1 cellular context compared by ENCODE assay signal in genomic region chr19:13761423-13761822, GRCh38.
TF ChIP-seq lines count a peak whose summit lies in the region.

No MANE protein-coding gene starts in this region.

TF ChIP-seq in K562, 482 proteins besides CTCF, POLR2A, EP300 and RAD21:
- TF ChIP-seq OTX1 (CRISPR knock-in tag; IDR thresholded peaks at IDR 0.05) (no peak), ZNF121 (CRISPR knock-in tag; conservative IDR thresholded peaks at IDR 0.05) (peak; percentile 99), RBBP5 (IDR thresholded peaks at IDR 0.05; ENCODE audit: borderline replicate concordance, insufficient read depth, low read length, poor library complexity, severe bottlenecking) (no peak), ZNF57 (CRISPR knock-in tag; IDR thresholded peaks at IDR 0.05) (no peak), RBM25 (IDR thresholded peaks at IDR 0.05; ENCODE audit: low read depth, low read length, severe bottlenecking) (peak; percentile 55), SMARCC2 (IDR thresholded peaks at IDR 0.05; ENCODE audit: low read depth) (no peak), RFX1 (IDR thresholded peaks at IDR 0.05) (no peak), GABPA (tag; conservative IDR thresholded peaks at IDR 0.05; ENCODE audit: low read depth) (no peak), MTA3 (IDR thresholded peaks at IDR 0.05; ENCODE audit: borderline replicate concordance) (no peak), NR2C2 (CRISPR knock-in tag; IDR thresholded peaks at IDR 0.05) (no peak), NR2C2 (tag; IDR thresholded peaks at IDR 0.05) (no peak)
